32 cellular contexts compared by ENCODE assay signal in genomic region chr1:20693623-20694022, GRCh38. TPM values are rescaled to one million over a fixed set of nuclear protein-coding genes. Genes with fewer than 3 reads are reported as not detected.
"Had no signal": no experiment of that assay in that cellular context is flagged by ENCODE, and none has a peak within 500 bp of the region (broad histone marks: within the 10 kb centered on the region; RNA-seq: fewer than 3 reads in every experiment).

No MANE protein-coding gene starts in this region.

- H3K9me3 Mint-ChIP-seq: activated B cell treated with CpG ODN at 0.5 μM for 24 hours; activated CD8-positive, alpha-beta T cell treated with anti-CD3 and anti-CD28 coated beads for 36 hours; activated naive CD4-positive, alpha-beta T cell treated with anti-CD3 and anti-CD28 coated beads for 36 hours; activated naive CD4-positive, alpha-beta T cell treated with anti-CD3 and anti-CD28 coated beads, Interleukin-2, amount 50 U/mL, for 24 hours; activated naive CD8-positive, alpha-beta T cell treated with anti-CD3 and anti-CD28 coated beads for 36 hours; activated naive CD8-positive, alpha-beta T cell treated with anti-CD3 and anti-CD28 coated beads, Interleukin-2, amount 50 U/mL, for 24 hours; activated T-helper 1 cell treated with anti-CD3 and anti-CD28 coated beads, Interleukin-12 subunit alpha, Interleukin-12 subunit beta, Interleukin-2, Interleukin-4 antibody, amounts not matched to agents 30 ng/mL and 10 ng/mL and 1 ng/mL, durations not matched to agents 14 hours and 24 hours and 36 hours; activated T-helper 2 cell treated with anti-CD3 and anti-CD28 coated beads, Interferon-gamma antibody, Interleukin-2, Interleukin-4, amounts not matched to agents 10 μg/mL and 5 μg/mL and 100 μg/mL, durations not matched to agents 14 hours and 24 hours and 36 hours; T-helper 2 cell treated with Interferon-gamma antibody and Interleukin-4, amounts not matched to agents 5 μg/mL and 100 μg/mL, for 36 hours had no signal

- H3K27ac ChIP-seq: adrenal gland, body of pancreas, colonic mucosa, foreskin keratinocyte, gastrocnemius medialis, WERI-Rb-1 had no signal

- H3K36me3 ChIP-seq: adrenal gland, colonic mucosa, gastrocnemius medialis, WERI-Rb-1 had no signal

- H3K9me3 ChIP-seq: adrenal gland, body of pancreas, colonic mucosa, gastrocnemius medialis had no signal

- H3K27me3 ChIP-seq: adrenal gland, body of pancreas, colonic mucosa, foreskin keratinocyte, gastrocnemius medialis had no signal

- H3K36me3 Mint-ChIP-seq: activated naive CD4-positive, alpha-beta T cell treated with anti-CD3 and anti-CD28 coated beads, Interleukin-2, amount 50 U/mL, for 24 hours; activated naive CD8-positive, alpha-beta T cell treated with anti-CD3 and anti-CD28 coated beads for 36 hours had no signal

- DNase-seq: activated B cell treated with CpG ODN at 0.5 μM for 24 hours; activated CD4-positive, alpha-beta T cell treated with anti-CD3 and anti-CD28 coated beads for 48 hours; activated CD4-positive, alpha-beta T cell treated with anti-CD3 and anti-CD28 coated beads, Interleukin-2, amount 50 U/mL, for 1 hour; activated CD4-positive, alpha-beta T cell treated with anti-CD3 and anti-CD28 coated beads, Interleukin-2, amount 50 U/mL, for 48 hours; activated CD8-positive, alpha-beta memory T cell treated with anti-CD3 and anti-CD28 coated beads for 24 hours; activated CD8-positive, alpha-beta T cell treated with anti-CD3 and anti-CD28 coated beads for 36 hours; activated effector memory CD4-positive, alpha-beta T cell treated with anti-CD3 and anti-CD28 coated beads, Interleukin-2, amount 50 U/mL, for 16 hours; activated naive CD4-positive, alpha-beta T cell treated with anti-CD3 and anti-CD28 coated beads for 36 hours; activated naive CD8-positive, alpha-beta T cell treated with anti-CD3 and anti-CD28 coated beads for 36 hours; activated naive CD8-positive, alpha-beta T cell treated with anti-CD3 and anti-CD28 coated beads, Interleukin-2, amount 50 U/mL, for 24 hours; activated T-cell treated with anti-CD3 and anti-CD28 coated beads, Interleukin-2, amount 50 U/mL, for 48 hours; adrenal gland; amygdala; aorta; body of pancreas; caudate nucleus; cerebellar nuclear complex; colonic mucosa; effector CD8-positive, alpha-beta T cell; foreskin keratinocyte; gastrocnemius medialis; glutamatergic neuron; T-helper 1 cell; T-helper 17 cell; T1000; WERI-Rb-1 had no signal

- H3K27me3 Mint-ChIP-seq: activated B cell treated with CpG ODN at 0.5 μM for 24 hours; activated CD8-positive, alpha-beta T cell treated with anti-CD3 and anti-CD28 coated beads for 36 hours; activated naive CD4-positive, alpha-beta T cell treated with anti-CD3 and anti-CD28 coated beads, Interleukin-2, amount 50 U/mL, for 24 hours; activated naive CD8-positive, alpha-beta T cell treated with anti-CD3 and anti-CD28 coated beads for 36 hours; activated naive CD8-positive, alpha-beta T cell treated with anti-CD3 and anti-CD28 coated beads, Interleukin-2, amount 50 U/mL, for 24 hours; T-helper 17 cell had no signal

- ATAC-seq: activated CD4-positive, CD25-positive, alpha-beta regulatory T cell treated with anti-CD3 and anti-CD28 coated beads, Interleukin-2, amount 50 U/mL, for 24 hours; activated CD8-positive, alpha-beta T cell treated with anti-CD3 and anti-CD28 coated beads for 36 hours; activated naive CD8-positive, alpha-beta T cell treated with anti-CD3 and anti-CD28 coated beads, Interleukin-2, amount 50 U/mL, for 24 hours; body of pancreas; esophagus mucosa; foreskin keratinocyte; gastrocnemius medialis; T-helper 17 cell had no signal

- H3K4me3 ChIP-seq: adrenal gland, body of pancreas, colonic mucosa, gastrocnemius medialis had no signal

- H3K4me3 Mint-ChIP-seq: activated B cell treated with CpG ODN at 0.5 μM for 24 hours; activated CD8-positive, alpha-beta T cell treated with anti-CD3 and anti-CD28 coated beads for 36 hours; activated naive CD4-positive, alpha-beta T cell treated with anti-CD3 and anti-CD28 coated beads for 36 hours; activated naive CD4-positive, alpha-beta T cell treated with anti-CD3 and anti-CD28 coated beads, Interleukin-2, amount 50 U/mL, for 24 hours; activated naive CD8-positive, alpha-beta T cell treated with anti-CD3 and anti-CD28 coated beads for 36 hours; activated naive CD8-positive, alpha-beta T cell treated with anti-CD3 and anti-CD28 coated beads, Interleukin-2, amount 50 U/mL, for 24 hours; activated T-helper 1 cell treated with anti-CD3 and anti-CD28 coated beads, Interleukin-12 subunit alpha, Interleukin-12 subunit beta, Interleukin-2, Interleukin-4 antibody, amounts not matched to agents 30 ng/mL and 10 ng/mL and 1 ng/mL, durations not matched to agents 14 hours and 24 hours and 36 hours; T-helper 17 cell; T-helper 2 cell treated with Interferon-gamma antibody and Interleukin-4, amounts not matched to agents 5 μg/mL and 100 μg/mL, for 36 hours had no signal

- H3K27ac Mint-ChIP-seq: activated B cell treated with CpG ODN at 0.5 μM for 24 hours; activated CD8-positive, alpha-beta T cell treated with anti-CD3 and anti-CD28 coated beads for 36 hours; activated naive CD4-positive, alpha-beta T cell treated with anti-CD3 and anti-CD28 coated beads for 36 hours; activated naive CD4-positive, alpha-beta T cell treated with anti-CD3 and anti-CD28 coated beads, Interleukin-2, amount 50 U/mL, for 24 hours; activated naive CD8-positive, alpha-beta T cell treated with anti-CD3 and anti-CD28 coated beads for 36 hours; activated naive CD8-positive, alpha-beta T cell treated with anti-CD3 and anti-CD28 coated beads, Interleukin-2, amount 50 U/mL, for 24 hours; activated T-helper 1 cell treated with anti-CD3 and anti-CD28 coated beads, Interleukin-12 subunit alpha, Interleukin-12 subunit beta, Interleukin-2, Interleukin-4 antibody, amounts not matched to agents 30 ng/mL and 10 ng/mL and 1 ng/mL, durations not matched to agents 14 hours and 24 hours and 36 hours; activated T-helper 2 cell treated with anti-CD3 and anti-CD28 coated beads, Interferon-gamma antibody, Interleukin-2, Interleukin-4, amounts not matched to agents 10 μg/mL and 5 μg/mL and 100 μg/mL, durations not matched to agents 14 hours and 24 hours and 36 hours; T-helper 17 cell; T-helper 2 cell treated with Interferon-gamma antibody and Interleukin-4, amounts not matched to agents 5 μg/mL and 100 μg/mL, for 36 hours had no signal

RNA-seq across cellular contexts. Expression of gene KIF17, which starts 24.2 kb away (rescaled TPM):
- total RNA-seq: activated B cell treated with CpG ODN at 0.5 μM for 24 hours; activated CD8-positive, alpha-beta T cell treated with anti-CD3 and anti-CD28 coated beads for 36 hours; activated naive CD4-positive, alpha-beta T cell treated with anti-CD3 and anti-CD28 coated beads for 36 hours; activated T-helper 1 cell treated with anti-CD3 and anti-CD28 coated beads, Interleukin-12 subunit alpha, Interleukin-12 subunit beta, Interleukin-2, Interleukin-4 antibody, amounts not matched to agents 30 ng/mL and 10 ng/mL and 1 ng/mL, durations not matched to agents 14 hours and 24 hours and 36 hours had no signal

RNA-seq across cellular contexts. Expression of gene SH2D5, which starts 38.9 kb away (rescaled TPM):
- total RNA-seq: body of pancreas, T-helper 17 cell had no signal
